ENCODE assay signal across 26 cellular contexts in genomic region chr1:79271759-79272158, GRCh38.
DNase-seq lines count a peak whose midpoint lies in the region; ATAC-seq, FAIRE-seq and TF ChIP-seq lines count a peak whose summit lies in the region.
"Had no signal": no experiment of that assay in that cellular context is flagged by ENCODE, and none has a peak within 500 bp of the region (broad histone marks: within the 10 kb centered on the region; RNA-seq: fewer than 3 reads in every experiment).

No MANE protein-coding gene starts in this region.

- H3K4me1 ChIP-seq in K562 (replicated peaks in 1 of 2; ENCODE audit: control insufficient read depth in 2 of 2, insufficient read depth in 2 of 2, low read length in 2 of 2) (no peaks in the 10 kb centered on the region), HepG2 (ENCODE audit: insufficient read depth, low read length) (no peaks in the 10 kb centered on the region), left lung (no peaks in the 10 kb centered on the region)
- H3K4me1 ChIP-seq: BE2C, BLaER1 had no signal

- BruUV-seq in K562 (replicated peaks; lab: Mats Ljungman, UMichigan), result no TSS peak
- no TSS peak for BruUV-seq in HepG2 (replicated peaks; lab: Mats Ljungman, UMichigan)

- 0% methylated on average over 1 of the region's 1 CpG for WGBS in K562 (ENCODE audit: insufficient coverage, low coverage, missing lambda C conversion rate)
- WGBS in HepG2 (ENCODE audit: low lambda C conversion rate), result no CpG with 5 or more reads among the region's 1 CpG

- H3K36me3 ChIP-seq in K562 (ENCODE audit: control insufficient read depth, insufficient read depth, low read length) (no peaks in the 10 kb centered on the region), HepG2 (replicated peaks in 1 of 2; ENCODE audit: control insufficient read depth in 1 of 2, insufficient read depth in 2 of 2, low read length in 2 of 2) (no peaks in the 10 kb centered on the region), left lung (no peaks in the 10 kb centered on the region)
- H3K36me3 ChIP-seq: BE2C, BLaER1 had no signal

- no peak overlapping the region for H3K4me2 ChIP-seq in K562 (ENCODE audit: insufficient read depth, low read length)
- H3K4me2 ChIP-seq in HepG2 (ENCODE audit: low read depth, low read length), result no peak overlapping the region
- H3K4me2 ChIP-seq: BLaER1 had no signal

- CTCF ChIA-PET in K562 (lab: Yijun Ruan, JAX; ENCODE audit: low intra/inter-chr PET ratio) (no interaction called here), HepG2 (lab: Yijun Ruan, JAX; ENCODE audit: low intra/inter-chr PET ratio, low total read pairs) (no interaction called here)

- TF ChIP-seq RAD21 in K562 (CRISPR knock-in tag; conservative IDR thresholded peaks at IDR 0.05 in 1 of 2, IDR thresholded peaks at IDR 0.05 in 1 of 2) (no peak), HepG2 (CRISPR knock-in tag; IDR thresholded peaks at IDR 0.05) (no peak)

- H4K20me1 ChIP-seq in K562 (replicated peaks; ENCODE audit: control insufficient read depth, insufficient read depth, low read length), result no peaks in the 10 kb centered on the region
- H4K20me1 ChIP-seq in HepG2 (ENCODE audit: insufficient read depth, low read length), result no peaks in the 10 kb centered on the region
- H4K20me1 ChIP-seq: BLaER1 had no signal

- H3K27ac ChIP-seq in K562 (ENCODE audit: extremely low read depth, low read depth, low read length) (no peak overlapping the region), HepG2 (ENCODE audit: extremely low read length, insufficient read depth, low read length) (no peak overlapping the region), left lung (no peak overlapping the region)
- H3K27ac ChIP-seq: 22Rv1, BLaER1 had no signal

- no peak overlapping the region for H3K4me3 ChIP-seq in K562
- no peak overlapping the region for H3K4me3 ChIP-seq in HepG2 (replicated peaks in 1 of 3; ENCODE audit: insufficient read depth in 1 of 3, low read depth in 2 of 3, low read length in 3 of 3)
- no peak overlapping the region for H3K4me3 ChIP-seq in left lung
- H3K4me3 ChIP-seq: BLaER1, GM12878 had no signal

- H3K27me3 ChIP-seq in K562 (ENCODE audit: control insufficient read depth in 2 of 2, insufficient read depth in 2 of 2, low read length in 2 of 2) (no peaks in the 10 kb centered on the region), HepG2 (ENCODE audit: control insufficient read depth in 1 of 2, insufficient read depth in 2 of 2, low read length in 2 of 2) (no peaks in the 10 kb centered on the region), left lung (no peaks in the 10 kb centered on the region)
- H3K27me3 ChIP-seq: BE2C, BLaER1 had no signal

- H3K9me3 ChIP-seq in K562 (replicated peaks; ENCODE audit: control insufficient read depth, insufficient read depth, low read depth, low read length), result no peaks in the 10 kb centered on the region
- H3K9me3 ChIP-seq in HepG2 (ENCODE audit: low read length), result peaks cover 70% of the 10 kb centered on the region
- H3K9me3 ChIP-seq in left lung, result peaks cover 0 to 16% of the 10 kb centered on the region in 2 donors
- H3K9me3 ChIP-seq: BE2C had no signal

- H2AFZ ChIP-seq in K562 (ENCODE audit: low read depth, low read length) (no peak overlapping the region), HepG2 (ENCODE audit: low read length) (no peak overlapping the region)

- intact Hi-C loops in K562 (cut with micrococcal nuclease), result no loop called here
- intact Hi-C loops in HepG2 (cut with micrococcal nuclease; ENCODE audit: unreplicated experiment), result no loop called here
- intact Hi-C loops in left lung (cut with DNase I), result no loop called here

- FAIRE-seq in K562 (lab: Jason Lieb, UNC) (no peak), HepG2 (lab: Jason Lieb, UNC) (no peak)
- FAIRE-seq: GM12878, GM12892, GM18507, GM19239 had no signal

- H3K9me1 ChIP-seq in K562 (ENCODE audit: control insufficient read depth, insufficient read depth, low read length), result no peaks in the 10 kb centered on the region

- ATAC-seq in K562 (no peak), HepG2 (no peak), left lung (no peak)
- ATAC-seq: GM12878 had no signal

- TF ChIP-seq CTCF in K562 (IDR thresholded peaks at IDR 0.05 in 2 of 3, conservative IDR thresholded peaks at IDR 0.05 in 1 of 3; ENCODE audit: insufficient read depth in 2 of 3, low read depth in 1 of 3, low read length in 3 of 3), result no peak
- TF ChIP-seq CTCF in HepG2 (CRISPR knock-in tag; IDR thresholded peaks at IDR 0.05), result no peak
- TF ChIP-seq CTCF in left lung (IDR thresholded peaks at IDR 0.05), result no peak

- H3K9ac ChIP-seq in K562 (ENCODE audit: insufficient read depth in 1 of 2, low read depth in 2 of 2, low read length in 2 of 2) (no peak overlapping the region), HepG2 (ENCODE audit: insufficient read depth, low read depth, low read length) (no peak overlapping the region)
- H3K9ac ChIP-seq: BLaER1 had no signal

- no peak for TF ChIP-seq POLR2A in K562 (conservative IDR thresholded peaks at IDR 0.05)
- TF ChIP-seq POLR2A in HepG2 (IDR thresholded peaks at IDR 0.05; ENCODE audit: insufficient read depth in 1 of 2, low read depth in 2 of 2, low read length in 2 of 2), result no peak

- in situ Hi-C loops in K562 (cut with MboI), result no loop called here
- in situ Hi-C loops in HepG2 (cut with HindIII; ENCODE audit: extremely low pct_ligation_motif_present, low pct_unique_long_range_greater_than_20kb), result no loop called here

- H3K79me2 ChIP-seq in K562 (ENCODE audit: control insufficient read depth, insufficient read depth, low read length) (no peaks in the 10 kb centered on the region), HepG2 (ENCODE audit: insufficient read depth, low read length) (no peaks in the 10 kb centered on the region)

- POLR2A ChIA-PET in K562 (lab: Yijun Ruan, JAX), result no interaction called here
- POLR2A ChIA-PET in HepG2 (lab: Yijun Ruan, JAX), result no interaction called here

- DNase-seq in activated effector memory CD4-positive, alpha-beta T cell treated with anti-CD3 and anti-CD28 coated beads, Interleukin-2, amount 50 U/mL, for 16 hours, result peak; percentile 46
- DNase-seq in activated effector memory CD4-positive, alpha-beta T cell treated with Interleukin-2 at 50 U/mL for 16 hours, result no peak
- DNase-seq in K562 (ENCODE audit: extremely low read depth in 1 of 4, low spot score in 3 of 4) (no peak), HepG2 (ENCODE audit: low spot score) (no peak), RKO (ENCODE audit: low spot score) (no peak), left lung (no peak)
- DNase-seq: ACHN; BE2C; C1 segment of cervical spinal cord; CD4-positive, alpha-beta memory T cell; CD4-positive, CD25-positive, alpha-beta regulatory T cell; CD8-positive, alpha-beta memory T cell; COR-L47; DMS 273 treated with DMSO at 0.1 percent for 48 hours; DMS153; DMS53; DMS79; DND-41; EL; GDM1 had no signal

- no peak for TF ChIP-seq EP300 in K562 (IDR thresholded peaks at IDR 0.05; ENCODE audit: low read length)
- no peak for TF ChIP-seq EP300 in HepG2 (IDR thresholded peaks at IDR 0.05; ENCODE audit: low read depth in 2 of 2, low read length in 2 of 2)
- TF ChIP-seq EP300 in HepG2 (CRISPR knock-in tag; IDR thresholded peaks at IDR 0.05; ENCODE audit: borderline replicate concordance), result no peak

TF ChIP-seq in K562, 482 proteins besides CTCF, POLR2A, EP300 and RAD21:
- TF ChIP-seq MAFK (IDR thresholded peaks at IDR 0.05; ENCODE audit: low read length), result peak; percentile 47
- no peak for TF ChIP-seq MXI1 (IDR thresholded peaks at IDR 0.05; ENCODE audit: low read depth, low read length)
- TF ChIP-seq MAFF (IDR thresholded peaks at IDR 0.05; ENCODE audit: low read length), result peak; percentile 38
- 0 out of 2 replicates have a peak, but pooled peaks have one; percentile 27 for TF ChIP-seq ZNF316 (IDR thresholded peaks at IDR 0.05)

TF ChIP-seq in HepG2, 621 proteins besides CTCF, POLR2A, EP300 and RAD21:
- TF ChIP-seq, protein P1, sequence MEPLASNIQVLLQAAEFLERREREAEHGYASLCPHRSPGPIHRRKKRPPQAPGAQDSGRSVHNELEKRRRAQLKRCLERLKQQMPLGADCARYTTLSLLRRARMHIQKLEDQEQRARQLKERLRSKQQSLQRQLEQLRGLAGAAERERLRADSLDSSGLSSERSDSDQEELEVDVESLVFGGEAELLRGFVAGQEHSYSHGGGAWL (CRISPR knock-in tag; IDR thresholded peaks at IDR 0.05), result no peak
- TF ChIP-seq MAFK (conservative IDR thresholded peaks at IDR 0.05 in 1 of 2, IDR thresholded peaks at IDR 0.05 in 1 of 2; ENCODE audit: low read length in 2 of 2) (peak; percentile 77 to 90), MAFF (IDR thresholded peaks at IDR 0.05; ENCODE audit: low read depth, low read length) (peak; percentile 85)
TF ChIP-seq in HepG2: peak in this region for 2.
